1 cellular context compared by ENCODE assay signal in genomic region chr9:127937046-127937382, GRCh38.
TF ChIP-seq lines count a peak whose summit lies in the region.

No MANE protein-coding gene starts in this region.

TF ChIP-seq in GM23338, 12 proteins besides CTCF, POLR2A, EP300 and RAD21:
- TF ChIP-seq, protein P1, sequence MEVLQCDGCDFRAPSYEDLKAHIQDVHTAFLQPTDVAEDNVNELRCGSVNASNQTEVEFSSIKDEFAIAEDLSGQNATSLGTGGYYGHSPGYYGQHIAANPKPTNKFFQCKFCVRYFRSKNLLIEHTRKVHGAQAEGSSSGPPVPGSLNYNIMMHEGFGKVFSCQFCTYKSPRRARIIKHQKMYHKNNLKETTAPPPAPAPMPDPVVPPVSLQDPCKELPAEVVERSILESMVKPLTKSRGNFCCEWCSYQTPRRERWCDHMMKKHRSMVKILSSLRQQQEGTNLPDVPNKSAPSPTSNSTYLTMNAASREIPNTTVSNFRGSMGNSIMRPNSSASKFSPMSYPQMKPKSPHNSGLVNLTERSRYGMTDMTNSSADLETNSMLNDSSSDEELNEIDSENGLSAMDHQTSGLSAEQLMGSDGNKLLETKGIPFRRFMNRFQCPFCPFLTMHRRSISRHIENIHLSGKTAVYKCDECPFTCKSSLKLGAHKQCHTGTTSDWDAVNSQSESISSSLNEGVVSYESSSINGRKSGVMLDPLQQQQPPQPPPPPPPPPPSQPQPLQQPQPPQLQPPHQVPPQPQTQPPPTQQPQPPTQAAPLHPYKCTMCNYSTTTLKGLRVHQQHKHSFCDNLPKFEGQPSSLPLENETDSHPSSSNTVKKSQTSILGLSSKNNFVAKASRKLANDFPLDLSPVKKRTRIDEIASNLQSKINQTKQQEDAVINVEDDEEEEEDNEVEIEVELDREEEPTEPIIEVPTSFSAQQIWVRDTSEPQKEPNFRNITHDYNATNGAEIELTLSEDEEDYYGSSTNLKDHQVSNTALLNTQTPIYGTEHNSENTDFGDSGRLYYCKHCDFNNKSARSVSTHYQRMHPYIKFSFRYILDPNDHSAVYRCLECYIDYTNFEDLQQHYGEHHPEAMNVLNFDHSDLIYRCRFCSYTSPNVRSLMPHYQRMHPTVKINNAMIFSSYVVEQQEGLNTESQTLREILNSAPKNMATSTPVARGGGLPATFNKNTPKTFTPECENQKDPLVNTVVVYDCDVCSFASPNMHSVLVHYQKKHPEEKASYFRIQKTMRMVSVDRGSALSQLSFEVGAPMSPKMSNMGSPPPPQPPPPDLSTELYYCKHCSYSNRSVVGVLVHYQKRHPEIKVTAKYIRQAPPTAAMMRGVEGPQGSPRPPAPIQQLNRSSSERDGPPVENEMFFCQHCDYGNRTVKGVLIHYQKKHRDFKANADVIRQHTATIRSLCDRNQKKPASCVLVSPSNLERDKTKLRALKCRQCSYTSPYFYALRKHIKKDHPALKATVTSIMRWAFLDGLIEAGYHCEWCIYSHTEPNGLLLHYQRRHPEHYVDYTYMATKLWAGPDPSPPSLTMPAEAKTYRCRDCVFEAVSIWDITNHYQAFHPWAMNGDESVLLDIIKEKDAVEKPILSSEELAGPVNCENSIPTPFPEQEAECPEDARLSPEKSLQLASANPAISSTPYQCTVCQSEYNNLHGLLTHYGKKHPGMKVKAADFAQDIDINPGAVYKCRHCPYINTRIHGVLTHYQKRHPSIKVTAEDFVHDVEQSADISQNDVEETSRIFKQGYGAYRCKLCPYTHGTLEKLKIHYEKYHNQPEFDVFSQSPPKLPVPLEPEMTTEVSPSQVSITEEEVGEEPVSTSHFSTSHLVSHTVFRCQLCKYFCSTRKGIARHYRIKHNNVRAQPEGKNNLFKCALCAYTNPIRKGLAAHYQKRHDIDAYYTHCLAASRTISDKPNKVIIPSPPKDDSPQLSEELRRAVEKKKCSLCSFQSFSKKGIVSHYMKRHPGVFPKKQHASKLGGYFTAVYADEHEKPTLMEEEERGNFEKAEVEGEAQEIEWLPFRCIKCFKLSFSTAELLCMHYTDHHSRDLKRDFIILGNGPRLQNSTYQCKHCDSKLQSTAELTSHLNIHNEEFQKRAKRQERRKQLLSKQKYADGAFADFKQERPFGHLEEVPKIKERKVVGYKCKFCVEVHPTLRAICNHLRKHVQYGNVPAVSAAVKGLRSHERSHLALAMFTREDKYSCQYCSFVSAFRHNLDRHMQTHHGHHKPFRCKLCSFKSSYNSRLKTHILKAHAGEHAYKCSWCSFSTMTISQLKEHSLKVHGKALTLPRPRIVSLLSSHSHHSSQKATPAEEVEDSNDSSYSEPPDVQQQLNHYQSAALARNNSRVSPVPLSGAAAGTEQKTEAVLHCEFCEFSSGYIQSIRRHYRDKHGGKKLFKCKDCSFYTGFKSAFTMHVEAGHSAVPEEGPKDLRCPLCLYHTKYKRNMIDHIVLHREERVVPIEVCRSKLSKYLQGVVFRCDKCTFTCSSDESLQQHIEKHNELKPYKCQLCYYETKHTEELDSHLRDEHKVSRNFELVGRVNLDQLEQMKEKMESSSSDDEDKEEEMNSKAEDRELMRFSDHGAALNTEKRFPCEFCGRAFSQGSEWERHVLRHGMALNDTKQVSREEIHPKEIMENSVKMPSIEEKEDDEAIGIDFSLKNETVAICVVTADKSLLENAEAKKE (CRISPR knock-in tag; IDR thresholded peaks at IDR 0.05), result no peak
